21 cellular contexts compared by ENCODE assay signal in the genomic region with DNA sequence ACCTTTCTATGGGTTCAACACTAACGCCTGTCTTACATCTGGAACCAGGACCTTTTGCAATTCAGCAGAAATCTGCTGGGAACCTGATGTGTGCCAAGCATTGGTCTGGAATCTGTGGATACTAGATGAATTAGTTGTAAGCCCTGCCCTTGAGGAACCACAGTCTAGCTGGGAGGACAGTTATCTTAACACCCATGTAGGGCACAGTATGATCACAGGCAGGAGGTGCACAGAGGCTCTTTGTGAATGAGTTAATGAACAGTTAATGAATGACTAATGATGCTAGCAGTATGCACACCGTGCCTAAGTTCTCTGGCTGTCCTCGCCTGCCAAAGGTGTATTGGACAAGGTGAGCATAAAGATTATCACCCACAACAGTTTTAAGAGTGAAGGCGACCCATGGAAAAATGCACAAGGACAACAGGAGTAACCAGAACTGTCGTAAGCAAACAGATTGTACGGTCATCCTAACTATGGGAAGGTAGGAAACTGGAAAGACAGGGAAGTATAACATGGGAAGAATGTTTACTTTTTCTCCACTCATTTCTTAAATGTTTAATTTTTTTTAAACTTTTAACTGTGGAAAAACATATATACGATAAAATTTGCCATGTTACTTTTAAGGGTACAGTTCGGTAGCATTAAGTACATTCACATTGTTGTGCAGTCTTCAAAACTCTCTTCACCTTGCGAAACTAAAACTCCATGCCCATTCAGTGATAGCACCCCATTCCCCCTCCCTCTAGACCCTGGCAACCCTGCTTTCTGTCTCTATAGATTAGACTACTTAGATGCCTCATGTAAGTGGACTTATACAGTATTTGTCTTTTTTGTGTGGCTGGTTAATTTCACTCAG.
DNase-seq lines count a peak whose midpoint lies in the region; ATAC-seq, FAIRE-seq and TF ChIP-seq lines count a peak whose summit lies in the region.
"Had no signal": no experiment of that assay in that cellular context is flagged by ENCODE, and none has a peak within 500 bp of the region (broad histone marks: within the 10 kb centered on the region; RNA-seq: fewer than 3 reads in every experiment).

No MANE protein-coding gene starts in this region.

- H3K36me3 Mint-ChIP-seq in neural crest cell (ENCODE audit: low read depth) (no peaks in the 10 kb centered on the region), GM23338 (ENCODE audit: low read depth) (peaks cover 3% of the 10 kb centered on the region)

- no peak overlapping the region for H3K4me3 Mint-ChIP-seq in neural crest cell
- no peak overlapping the region for H3K4me3 Mint-ChIP-seq in GM23338
- H3K4me3 Mint-ChIP-seq: CD4-positive, alpha-beta T cell had no signal

- DNase-seq in A549 (ENCODE audit: low read depth in 1 of 2, low spot score in 1 of 2) = no peak
- no peak for DNase-seq in K562 (ENCODE audit: extremely low read depth in 1 of 4, low spot score in 3 of 4)
- peak; percentile 12 for DNase-seq in fibroblast of the aortic adventitia (ENCODE audit: low read depth)
- no peak for DNase-seq in neural crest cell (ENCODE audit: low read depth, low spot score)
- DNase-seq in colonic mucosa = no peak
- DNase-seq in heart left ventricle = no peak
- no peak for DNase-seq in GM23338 (ENCODE audit: low spot score)
- DNase-seq: ACHN; CD4-positive, alpha-beta T cell; KG1; MG63; NCI-H2029; NCI-H526 treated with DMSO at 0.1 percent for 48 hours; Right ventricle myocardium superior; RPMI8226 had no signal

- H4K20me1 ChIP-seq in K562 (replicated peaks; ENCODE audit: control insufficient read depth, insufficient read depth, low read length) (no peaks in the 10 kb centered on the region), GM23338 (replicated peaks; ENCODE audit: insufficient read depth) (no peaks in the 10 kb centered on the region)
- H4K20me1 ChIP-seq: BLaER1 had no signal

- no peaks in the 10 kb centered on the region for H3K27me3 Mint-ChIP-seq in neural crest cell (ENCODE audit: low read depth)
- peaks cover 4% of the 10 kb centered on the region for H3K27me3 Mint-ChIP-seq in GM23338 (ENCODE audit: insufficient read depth, low read depth, poor library complexity)

- H3K36me3 ChIP-seq in K562 (ENCODE audit: control insufficient read depth, insufficient read depth, low read length) (no peaks in the 10 kb centered on the region), colonic mucosa (no peaks in the 10 kb centered on the region), heart left ventricle (no peaks in the 10 kb centered on the region), GM23338 (ENCODE audit: insufficient read depth) (no peaks in the 10 kb centered on the region)
- H3K36me3 ChIP-seq: BLaER1, MG63, SJSA1 had no signal

- H3K9ac ChIP-seq in K562 (ENCODE audit: insufficient read depth in 1 of 2, low read depth in 2 of 2, low read length in 2 of 2) (no peak overlapping the region), colonic mucosa (ENCODE audit: low read depth in 2 of 2, low read length in 2 of 2) (no peak overlapping the region)
- H3K9ac ChIP-seq: BLaER1 had no signal

- TF ChIP-seq POLR2A in A549 (IDR thresholded peaks at IDR 0.05; ENCODE audit: low read length) (no peak), K562 (conservative IDR thresholded peaks at IDR 0.05) (no peak), heart left ventricle (IDR thresholded peaks at IDR 0.05) (no peak)

- TF ChIP-seq CTCF in A549 (IDR thresholded peaks at IDR 0.05) = no peak
- no peak for TF ChIP-seq CTCF in K562 (IDR thresholded peaks at IDR 0.05 in 2 of 3, conservative IDR thresholded peaks at IDR 0.05 in 1 of 3; ENCODE audit: insufficient read depth in 2 of 3, low read depth in 1 of 3, low read length in 3 of 3)
- TF ChIP-seq CTCF in fibroblast of the aortic adventitia (IDR thresholded peaks at IDR 0.05; ENCODE audit: insufficient read depth, low read length) = no peak
- TF ChIP-seq CTCF in neural crest cell (conservative IDR thresholded peaks at IDR 0.05) = no peak
- no peak for TF ChIP-seq CTCF in colonic mucosa (IDR thresholded peaks at IDR 0.05)
- TF ChIP-seq CTCF in heart left ventricle (IDR thresholded peaks at IDR 0.05) = no peak
- no peak for TF ChIP-seq CTCF in GM23338 (conservative IDR thresholded peaks at IDR 0.05; ENCODE audit: low read depth in 2 of 2)

- H3K9me3 Mint-ChIP-seq in neural crest cell (peaks cover 14% of the 10 kb centered on the region), GM23338 (peaks cover 16% of the 10 kb centered on the region)

- no peaks in the 10 kb centered on the region for H3F3A ChIP-seq in GM23338 (replicated peaks; ENCODE audit: low read depth)

- ATAC-seq in A549 (no peak), K562 (no peak; the same call in 2 of the 3 replicates), heart left ventricle (no peak), GM21528 (IDR thresholded peaks at IDR 0.05; ENCODE audit: low FRiP score, unreplicated experiment) (no peak), GM23338 (no peak)

- in situ Hi-C loops in K562 (cut with MboI) = no loop called here

- no peak overlapping the region for H3K27ac ChIP-seq in A549
- H3K27ac ChIP-seq in K562 (ENCODE audit: extremely low read depth, low read depth, low read length) = no peak overlapping the region
- no peak overlapping the region for H3K27ac ChIP-seq in colonic mucosa
- H3K27ac ChIP-seq in heart left ventricle = no peak overlapping the region
- H3K27ac ChIP-seq in GM23338 (ENCODE audit: low read depth) = no peak overlapping the region
- H3K27ac ChIP-seq: 22Rv1, BLaER1, SJSA1 had no signal

- H3K79me2 ChIP-seq in K562 (ENCODE audit: control insufficient read depth, insufficient read depth, low read length) (no peaks in the 10 kb centered on the region), GM23338 (replicated peaks; ENCODE audit: insufficient read depth) (no peaks in the 10 kb centered on the region)

- POLR2A ChIA-PET in A549 (lab: Yijun Ruan, JAX) = no interaction called here
- POLR2A ChIA-PET in K562 (lab: Yijun Ruan, JAX) = no interaction called here

- CTCF ChIA-PET in A549 (lab: Yijun Ruan, JAX) (no interaction called here), K562 (lab: Yijun Ruan, JAX; ENCODE audit: low intra/inter-chr PET ratio) (no interaction called here)

- no peak overlapping the region for H2AFZ ChIP-seq in K562 (ENCODE audit: low read depth, low read length)
- no peak overlapping the region for H2AFZ ChIP-seq in GM23338

- no peaks in the 10 kb centered on the region for H3K4me1 Mint-ChIP-seq in neural crest cell
- peaks cover 9% of the 10 kb centered on the region; the same call in 2 of the 3 replicates for H3K4me1 Mint-ChIP-seq in GM23338

- TF ChIP-seq EP300 in A549 (IDR thresholded peaks at IDR 0.05) (no peak), K562 (IDR thresholded peaks at IDR 0.05; ENCODE audit: low read length) (no peak)

- peaks cover 9% of the 10 kb centered on the region for H3K9me2 ChIP-seq in GM23338 (ENCODE audit: insufficient read depth)

- H3K9me1 ChIP-seq in K562 (ENCODE audit: control insufficient read depth, insufficient read depth, low read length) = no peaks in the 10 kb centered on the region

- TF ChIP-seq RAD21 in A549 (conservative IDR thresholded peaks at IDR 0.05 in 1 of 2, IDR thresholded peaks at IDR 0.05 in 1 of 2) (no peak), K562 (CRISPR knock-in tag; conservative IDR thresholded peaks at IDR 0.05 in 1 of 2, IDR thresholded peaks at IDR 0.05 in 1 of 2) (no peak)

- H3K27ac Mint-ChIP-seq in neural crest cell (ENCODE audit: unreplicated experiment) (peak overlapping the region; percentile 84), GM23338 (no peak overlapping the region)
- H3K27ac Mint-ChIP-seq: CD4-positive, alpha-beta T cell had no signal

- intact Hi-C loops in K562 (cut with micrococcal nuclease) = no loop called here
- intact Hi-C loops in colonic mucosa (cut with DNase I) = no loop called here
- intact Hi-C loops in heart left ventricle (cut with DNase I) = no loop called here

- H3K27me3 ChIP-seq in K562 (ENCODE audit: control insufficient read depth in 2 of 2, insufficient read depth in 2 of 2, low read length in 2 of 2) = no peaks in the 10 kb centered on the region
- H3K27me3 ChIP-seq in colonic mucosa = no peaks in the 10 kb centered on the region
- H3K27me3 ChIP-seq in heart left ventricle = no peaks in the 10 kb centered on the region
- no peaks in the 10 kb centered on the region for H3K27me3 ChIP-seq in GM23338 (ENCODE audit: insufficient read depth)
- H3K27me3 ChIP-seq: BLaER1, MG63, SJSA1 had no signal

- H3K4me3 ChIP-seq in A549 (no peak overlapping the region), K562 (no peak overlapping the region), fibroblast of the aortic adventitia (ENCODE audit: low read depth, low read length) (no peak overlapping the region), colonic mucosa (no peak overlapping the region), heart left ventricle (no peak overlapping the region), GM23338 (no peak overlapping the region)
- H3K4me3 ChIP-seq: BLaER1, MG63, SJSA1 had no signal

- BruUV-seq in K562 (replicated peaks; lab: Mats Ljungman, UMichigan) = no TSS peak

- H3K9me3 ChIP-seq in A549 (peaks cover 4% of the 10 kb centered on the region; the same call in 1 of the 3 replicates), K562 (replicated peaks; ENCODE audit: control insufficient read depth, insufficient read depth, low read depth, low read length) (no peaks in the 10 kb centered on the region), colonic mucosa (no peaks in the 10 kb centered on the region), heart left ventricle (no peaks in the 10 kb centered on the region)
- H3K9me3 ChIP-seq: SJSA1 had no signal

- FAIRE-seq in A549 (lab: Jason Lieb, UNC) = no peak
- FAIRE-seq in K562 (lab: Jason Lieb, UNC) = no peak
- FAIRE-seq: D721Med, HTR-8/SVneo had no signal

- 16% methylated on average over 9 of the region's 9 CpGs for WGBS in A549 (ENCODE audit: missing lambda C conversion rate)
- WGBS in K562 (ENCODE audit: insufficient coverage, low coverage, missing lambda C conversion rate) = 12% methylated on average over 9 of the region's 9 CpGs
- WGBS in heart left ventricle, 4 donors = 87 to 92% (median 90%) methylated on average over 9 of the region's 9 CpGs

- H3K4me1 ChIP-seq in A549 (no peaks in the 10 kb centered on the region), K562 (replicated peaks in 1 of 2; ENCODE audit: control insufficient read depth in 2 of 2, insufficient read depth in 2 of 2, low read length in 2 of 2) (no peaks in the 10 kb centered on the region), colonic mucosa (no peaks in the 10 kb centered on the region), heart left ventricle (peaks cover 0 to 14% (median 0%) of the 10 kb centered on the region in 12 donors), GM23338 (ENCODE audit: insufficient read depth) (peaks cover 7% of the 10 kb centered on the region)
- H3K4me1 ChIP-seq: BLaER1, SJSA1 had no signal

- H3K4me2 ChIP-seq in A549 (no peak overlapping the region), K562 (ENCODE audit: insufficient read depth, low read length) (no peak overlapping the region), GM23338 (no peak overlapping the region)
- H3K4me2 ChIP-seq: BLaER1 had no signal

TF ChIP-seq in K562, 482 proteins besides CTCF, POLR2A, EP300 and RAD21 (continues in another document):
- TF ChIP-seq ESRRA (IDR thresholded peaks at IDR 0.05; ENCODE audit: borderline replicate concordance, low read depth) (no peak), ADNP (tag; IDR thresholded peaks at IDR 0.05) (no peak), XRCC3 (IDR thresholded peaks at IDR 0.05) (no peak)

Comparison
In these comparisons a context has a peak if more than half of its experiments do, and no peak if none do; other contexts are left out.
1. Of the 35 proteins assayed by ChIP-seq in both K562 and A549: peak only in K562: none; only in A549: MAFK; in both: none; in neither: 34.